In genomic region chr12:8243682-8244161, GRCh38 we compare ENCODE assay signal across 8 cellular contexts. TPM values are rescaled to one million over a fixed set of nuclear protein-coding genes. Genes with fewer than 3 reads are reported as not detected.
A peak's percentile ranks its signal among the peaks of the same experiment; 100 is the strongest.
DNase-seq lines count a peak whose midpoint lies in the region; ATAC-seq and TF ChIP-seq lines count a peak whose summit lies in the region.
"Not testable (repeated sequence)": the region's sequence is repeated elsewhere in the genome, so short reads cannot be mapped to it uniquely, and the experiment has no call there.

No MANE protein-coding gene starts in this region.

- not testable (repeated sequence) for H3K36me3 Mint-ChIP-seq in activated naive CD4-positive, alpha-beta T cell treated with anti-CD3 and anti-CD28 coated beads, Interleukin-2, amount 50 U/mL, for 72 hours

- not testable (repeated sequence) for H3K9me3 Mint-ChIP-seq in activated naive CD4-positive, alpha-beta T cell treated with anti-CD3 and anti-CD28 coated beads, Interleukin-2, amount 50 U/mL, for 72 hours

- peak overlapping the region; percentile 78 for H3K27ac ChIP-seq in layer of hippocampus (ENCODE audit: low read depth, low read length)
- H3K27ac ChIP-seq in upper lobe of right lung: peak overlapping the region; percentile 74

- not testable (repeated sequence) for H3K4me1 ChIP-seq in upper lobe of right lung

- H3K4me3 ChIP-seq in Jurkat, Clone E6-1 (ENCODE audit: low read length): peak overlapping the region; percentile 56
- H3K4me3 ChIP-seq in epithelial cell of esophagus (ENCODE audit: low read length) (peak overlapping the region; percentile 56), upper lobe of right lung (peak overlapping the region; percentile 72)

- not testable (repeated sequence) for ATAC-seq in activated naive CD4-positive, alpha-beta T cell treated with anti-CD3 and anti-CD28 coated beads, Interleukin-2, amount 50 U/mL, for 72 hours; upper lobe of right lung

- intact Hi-C loops in upper lobe of right lung (cut with DNase I): not testable (repeated sequence)

- DNase-seq in DMS53 treated with DMSO at 0.1 percent for 48 hours (lab: John Stamatoyannopoulos, UW; ENCODE audit: unreplicated experiment) (peak; percentile 64), SIG-M5 treated with dmso at 0.1 percent for 504 hours (lab: John Stamatoyannopoulos, UW; ENCODE audit: unreplicated experiment) (peak; percentile 49), pons (ENCODE audit: low spot score) (peak; percentile 37)
- peak; percentile 15 for DNase-seq in Jurkat, Clone E6-1 (ENCODE audit: low read depth, low spot score)
- DNase-seq in activated naive CD4-positive, alpha-beta T cell treated with anti-CD3 and anti-CD28 coated beads, Interleukin-2, amount 50 U/mL, for 72 hours (ENCODE audit: low spot score in 2 of 2); epithelial cell of esophagus (ENCODE audit: low read depth); upper lobe of right lung: not testable (repeated sequence)

- peak overlapping the region; percentile 65 to 89 for H3K27ac Mint-ChIP-seq in activated naive CD4-positive, alpha-beta T cell treated with anti-CD3 and anti-CD28 coated beads, Interleukin-2, amount 50 U/mL, for 72 hours

- TF ChIP-seq CTCF in epithelial cell of esophagus (IDR thresholded peaks at IDR 0.05; ENCODE audit: insufficient read depth, low read depth, low read length, missing control alignments); upper lobe of right lung (IDR thresholded peaks at IDR 0.05): not testable (repeated sequence)

- H3K9me3 ChIP-seq in upper lobe of right lung: not testable (repeated sequence)

- not testable (repeated sequence) for H3K36me3 ChIP-seq in upper lobe of right lung

- not testable (repeated sequence) for H3K27me3 ChIP-seq in layer of hippocampus (ENCODE audit: control insufficient read depth, insufficient read depth, low read length); upper lobe of right lung

RNA-seq across cellular contexts. Expression of gene FAM90A1, which starts 16.3 kb away (rescaled TPM):
- not detected for polyA plus RNA-seq in Jurkat, Clone E6-1 (2012; ENCODE audit: insufficient read depth, insufficient read length)
- under 1 TPM; 0.11 to 0.47 TPM for total RNA-seq in activated naive CD4-positive, alpha-beta T cell treated with anti-CD3 and anti-CD28 coated beads, Interleukin-2, amount 50 U/mL, for 72 hours
- total RNA-seq in upper lobe of right lung: 0.43 TPM
